Comparison of ENCODE assay signal across 6 cellular contexts in the genomic region with DNA sequence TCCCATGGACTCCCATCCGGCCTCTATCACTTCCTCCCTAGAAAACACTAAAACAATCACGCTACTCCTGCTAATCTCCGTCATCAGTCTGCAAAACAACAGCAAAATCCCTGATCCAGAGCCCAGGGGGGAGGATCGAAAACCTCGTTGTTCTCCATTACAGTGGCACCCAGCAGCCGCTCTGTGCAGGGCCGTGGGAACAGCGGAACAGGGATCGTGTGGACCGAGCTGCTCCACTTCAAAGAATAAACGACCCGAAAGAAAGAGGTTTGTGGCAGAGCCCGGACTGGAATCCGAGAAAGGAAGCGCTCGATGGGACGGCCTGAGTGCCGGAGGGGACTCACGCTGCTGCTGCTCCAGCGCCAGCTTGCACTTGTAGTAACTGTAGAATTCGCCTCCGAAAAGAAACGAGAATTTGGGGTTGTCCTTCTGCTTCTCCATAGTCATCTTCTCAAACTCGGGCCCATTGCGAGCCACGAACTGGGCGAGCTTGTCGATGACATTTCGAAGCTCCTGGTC. TPM values are rescaled to one million over a fixed set of nuclear protein-coding genes. Genes with fewer than 3 reads are reported as not detected.
DNase-seq lines count a peak whose midpoint lies in the region; ATAC-seq, FAIRE-seq and TF ChIP-seq lines count a peak whose summit lies in the region.

No MANE protein-coding gene starts in this region.

- H3K27ac ChIP-seq in AG04450 (ENCODE audit: low read depth, low read length): peak overlapping the region; percentile 47
- H3K27ac ChIP-seq in ascending aorta: peak overlapping the region; percentile 80 to 84

- H3K4me3 ChIP-seq in AG04450 (ENCODE audit: low read depth, low read length): peak overlapping the region; percentile 92
- H3K4me3 ChIP-seq in ascending aorta: peak overlapping the region; percentile 65 to 76

- H3K27me3 Mint-ChIP-seq in naive B cell: no peaks in the 10 kb centered on the region

- peaks cover 48 to 66% (median 58%) of the 10 kb centered on the region in 3 donors for H3K4me1 Mint-ChIP-seq in naive B cell

- DNase-seq in AG04450 (ENCODE audit: low read depth, low spot score): no peak
- DNase-seq in ascending aorta (ENCODE audit: low spot score in 2 of 2): no peak
- DNase-seq in naive B cell: no peak
- DNase-seq in cortex of kidney (lab: John Stamatoyannopoulos, UW): no peak
- no peak for DNase-seq in D721Med (ENCODE audit: insufficient read length, low spot score)

- H3K36me3 ChIP-seq in ascending aorta: peaks cover 15 to 23% of the 10 kb centered on the region in 2 donors

- TF ChIP-seq CTCF in AG04450 (IDR thresholded peaks at IDR 0.05; ENCODE audit: low read depth, low read length): no peak
- TF ChIP-seq CTCF in ascending aorta (IDR thresholded peaks at IDR 0.05): no peak
- TF ChIP-seq CTCF in D721Med (IDR thresholded peaks at IDR 0.05; ENCODE audit: insufficient read depth, missing control alignments): no peak

- H3K9me3 Mint-ChIP-seq in naive B cell: no peaks in the 10 kb centered on the region

- H3K4me3 Mint-ChIP-seq in naive B cell: peak overlapping the region; percentile 87 to 95 (median 92)

- peak overlapping the region; percentile 75 to 90 (median 84) for H3K27ac Mint-ChIP-seq in naive B cell

- peaks cover 0 to 14% of the 10 kb centered on the region in 2 donors for H3K36me3 Mint-ChIP-seq in naive B cell

- CTCF ChIA-PET in AG04450 (lab: Charles Lee): no interaction called here

- H3K9me3 ChIP-seq in AG04450 (ENCODE audit: control insufficient read depth, insufficient read depth, low read length) (peaks cover 2% of the 10 kb centered on the region; the same call in 1 of the 2 replicates), ascending aorta (no peaks in the 10 kb centered on the region)

- peak; percentile 5 for ATAC-seq in HG02678 (IDR thresholded peaks at IDR 0.05; ENCODE audit: unreplicated experiment)
- no peak for ATAC-seq in naive B cell (ENCODE audit: low read depth in 2 of 2)

- POLR2A ChIA-PET in AG04450 (lab: Yijun Ruan, JAX): interaction anchor here (0.6 to 1.0 kb wide), 5 partner anchors 17 to 764 kb away, joined by 3 to 9 read pairs (median 4); partner anchors contain the start of gene MED26

- H3K4me1 ChIP-seq in ascending aorta: peaks cover 9 to 26% of the 10 kb centered on the region in 2 donors

- intact Hi-C loops in ascending aorta (cut with DNase I): loop anchor here (1.0 to 2.0 kb wide), 5 partner anchors 31 to 119 kb away; partner anchors contain the start of genes C19orf44, CALR3, MED26 and SLC35E1

- H3K27me3 ChIP-seq in AG04450 (ENCODE audit: control insufficient read depth, insufficient read depth, low read length): no peaks in the 10 kb centered on the region
- no peaks in the 10 kb centered on the region for H3K27me3 ChIP-seq in ascending aorta

- FAIRE-seq in D721Med (lab: Jason Lieb, UNC): no peak

RNA-seq across cellular contexts. Expression of gene CHERP, which starts 0.7 kb away (rescaled TPM):
- polyA plus RNA-seq in AG04450 (2011; rRNA removed) (3.4 and 3.8 TPM in 2 replicates), naive B cell (ENCODE audit: low read depth in 6 of 6) (10 to 100 TPM in 2 of 6 donors, 1 to 10 TPM in 4; 3.2 to 19.5 (median 9.4) TPM)
- polyA minus RNA-seq in AG04450 (2011; rRNA and poly(A)+ RNA removed): 6.2 and 7.4 TPM in 2 replicates
- total RNA-seq in ascending aorta: 13.8 TPM

RNA-seq across cellular contexts. Expression of gene SLC35E1, which starts 30.6 kb away (rescaled TPM):
- polyA plus RNA-seq in AG04450 (2011; rRNA removed): 35.7 TPM in 2 replicates
- 86.3 and 87.4 TPM in 2 replicates for polyA minus RNA-seq in AG04450 (2011; rRNA and poly(A)+ RNA removed)
- 56.3 TPM for total RNA-seq in ascending aorta
- 10 to 100 TPM; 15.4 to 26.2 (median 19.4) TPM for polyA plus RNA-seq in naive B cell (ENCODE audit: low read depth in 6 of 6)

RNA-seq across cellular contexts. Expression of gene C19orf44, which starts 45.4 kb away (rescaled TPM):
- 1.8 and 2.3 TPM in 2 replicates for polyA plus RNA-seq in AG04450 (2011; rRNA removed)
- 2.2 and 3.4 TPM in 2 replicates for polyA minus RNA-seq in AG04450 (2011; rRNA and poly(A)+ RNA removed)
- total RNA-seq in ascending aorta: 5.1 TPM
- 1 to 10 TPM in 4 of 6 donors, under 1 TPM in 1, not detected in 1; 0.74 to 4.6 (median 1.4) TPM for polyA plus RNA-seq in naive B cell (ENCODE audit: low read depth in 6 of 6)

RNA-seq across cellular contexts. Expression of gene CALR3, which starts 45.6 kb away (rescaled TPM):
- not detected in 2 replicates for polyA plus RNA-seq in AG04450 (2011; rRNA removed)
- not detected in 2 replicates for polyA minus RNA-seq in AG04450 (2011; rRNA and poly(A)+ RNA removed)
- not detected for total RNA-seq in ascending aorta
- under 1 TPM in 1 of 6 donors, not detected in 5; 0.41 TPM for polyA plus RNA-seq in naive B cell (ENCODE audit: low read depth in 6 of 6)
